In the genomic region with DNA sequence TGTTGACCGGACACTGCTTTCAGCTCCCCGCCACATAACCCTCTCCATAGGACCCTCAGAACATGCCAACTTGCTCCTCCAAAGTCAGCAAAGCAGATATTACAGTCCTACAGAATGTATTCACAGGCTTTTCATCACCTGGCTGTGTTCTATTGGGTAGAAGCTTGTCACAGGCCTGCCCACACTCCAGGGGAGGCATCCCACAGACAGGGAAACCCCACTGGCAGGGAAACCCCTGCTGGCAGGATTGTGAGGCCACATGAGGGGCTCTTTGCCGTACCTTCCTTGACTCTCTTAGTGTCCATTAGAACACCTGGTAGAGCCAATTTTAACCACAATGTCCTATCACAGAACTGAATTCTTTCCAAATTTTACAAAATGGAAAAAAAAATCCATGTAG, we compare ENCODE assay signal across 19 cellular contexts.
DNase-seq lines count a peak whose midpoint lies in the region; ATAC-seq and TF ChIP-seq lines count a peak whose summit lies in the region.
"Had no signal": no experiment of that assay in that cellular context is flagged by ENCODE, and none has a peak within 500 bp of the region (broad histone marks: within the 10 kb centered on the region; RNA-seq: fewer than 3 reads in every experiment).

No MANE protein-coding gene starts in this region.

- DNase-seq in activated CD8-positive, alpha-beta memory T cell treated with anti-CD3 and anti-CD28 coated beads, Interleukin-2, amount 10 ng/mL, durations not matched to agents 7 days and 5 days: peak; percentile 16
- no peak for DNase-seq in activated CD8-positive, alpha-beta memory T cell treated with anti-CD3 and anti-CD28 coated beads, Interleukin-2, amount 50 U/mL, for 4 hours
- no peak for DNase-seq in SK-N-MC (ENCODE audit: low read depth, low spot score)
- DNase-seq in endodermal cell: peak; percentile 44
- DNase-seq in NCI-H526 treated with DMSO at 0.1 percent for 48 hours (lab: John Stamatoyannopoulos, UW): no peak
- DNase-seq in stimulated activated CD4-positive, alpha-beta T cell treated with anti-CD3 and anti-CD28 coated beads, Interleukin-4, amount 100 ng/mL, for 24 hours: no peak
- DNase-seq in NCI-H128 (lab: John Stamatoyannopoulos, UW; ENCODE audit: unreplicated experiment): no peak
- DNase-seq: ACHN; BE2C; C1 segment of cervical spinal cord; CD4-positive, CD25-positive, alpha-beta regulatory T cell; CD8-positive, alpha-beta memory T cell; COR-L47; DMS 273 treated with DMSO at 0.1 percent for 48 hours; DMS53; DND-41; EL; IMR-90 had no signal

- WGBS in endodermal cell (ENCODE audit: insufficient coverage in 1 of 2, insufficient read length in 1 of 2), 2 experiments: 88 to 90% methylated on average over 3 of the region's 3 CpGs

- H3K9ac ChIP-seq in SK-N-MC (ENCODE audit: insufficient read length) (no peak overlapping the region), endodermal cell (ENCODE audit: extremely low read depth, low read length, poor library complexity, severe bottlenecking) (no peak overlapping the region)

- peaks cover 7% of the 10 kb centered on the region for H3K9me3 Mint-ChIP-seq in activated CD8-positive, alpha-beta memory T cell treated with anti-CD3 and anti-CD28 coated beads, Interleukin-2, amount 10 ng/mL, durations not matched to agents 7 days and 5 days (ENCODE audit: low read depth)
- H3K9me3 Mint-ChIP-seq in endodermal cell: peaks cover 7% of the 10 kb centered on the region

- H3K9me3 ChIP-seq in SK-N-MC (ENCODE audit: low read depth, low read length) (no peaks in the 10 kb centered on the region), endodermal cell (ENCODE audit: control insufficient read depth, low read length) (no peaks in the 10 kb centered on the region)
- H3K9me3 ChIP-seq: BE2C had no signal

- no peaks in the 10 kb centered on the region for H3K27me3 Mint-ChIP-seq in activated CD8-positive, alpha-beta memory T cell treated with anti-CD3 and anti-CD28 coated beads, Interleukin-2, amount 10 ng/mL, durations not matched to agents 7 days and 5 days
- H3K27me3 Mint-ChIP-seq in endodermal cell (ENCODE audit: insufficient read depth): peaks cover 15% of the 10 kb centered on the region
- H3K27me3 Mint-ChIP-seq: CD4-positive, CD25-positive, alpha-beta regulatory T cell; CD8-positive, alpha-beta memory T cell had no signal

- TF ChIP-seq CTCF in endodermal cell (conservative IDR thresholded peaks at IDR 0.05): peak; percentile 40

- H3K27ac ChIP-seq in SK-N-MC (no peak overlapping the region), endodermal cell (ENCODE audit: low read depth, low read length) (no peak overlapping the region)

- H3K27ac Mint-ChIP-seq in activated CD8-positive, alpha-beta memory T cell treated with anti-CD3 and anti-CD28 coated beads, Interleukin-2, amount 10 ng/mL, durations not matched to agents 7 days and 5 days: no peak overlapping the region
- H3K27ac Mint-ChIP-seq in endodermal cell: no peak overlapping the region
- H3K27ac Mint-ChIP-seq: CD8-positive, alpha-beta memory T cell had no signal

- H3K4me3 ChIP-seq in SK-N-MC (0 out of 2 replicates have a peak overlapping the region, but pooled peaks have one; percentile 11), endodermal cell (ENCODE audit: low read length) (no peak overlapping the region)

- peaks cover 24% of the 10 kb centered on the region for H3K27me3 ChIP-seq in endodermal cell (ENCODE audit: control insufficient read depth, insufficient read depth, low read length, poor library complexity, severe bottlenecking)
- H3K27me3 ChIP-seq: BE2C had no signal

- CTCF ChIA-PET in activated CD8-positive, alpha-beta memory T cell treated with anti-CD3 and anti-CD28 coated beads, Interleukin-2, amount 10 ng/mL, durations not matched to agents 7 days and 5 days (lab: Charles Lee): no interaction called here

- no peak overlapping the region for H3K4me3 Mint-ChIP-seq in activated CD8-positive, alpha-beta memory T cell treated with anti-CD3 and anti-CD28 coated beads, Interleukin-2, amount 10 ng/mL, durations not matched to agents 7 days and 5 days
- H3K4me3 Mint-ChIP-seq in endodermal cell: no peak overlapping the region
- H3K4me3 Mint-ChIP-seq: CD8-positive, alpha-beta memory T cell had no signal

- no peaks in the 10 kb centered on the region for H3K36me3 Mint-ChIP-seq in activated CD8-positive, alpha-beta memory T cell treated with anti-CD3 and anti-CD28 coated beads, Interleukin-2, amount 10 ng/mL, durations not matched to agents 7 days and 5 days
- H3K36me3 Mint-ChIP-seq in endodermal cell (ENCODE audit: low read depth): no peaks in the 10 kb centered on the region
- H3K36me3 Mint-ChIP-seq: CD4-positive, CD25-positive, alpha-beta regulatory T cell; CD8-positive, alpha-beta memory T cell had no signal

- H3K4me1 ChIP-seq in endodermal cell (ENCODE audit: control insufficient read depth, insufficient read depth, low read length): no peaks in the 10 kb centered on the region
- H3K4me1 ChIP-seq: BE2C had no signal

- ATAC-seq in activated CD8-positive, alpha-beta memory T cell treated with anti-CD3 and anti-CD28 coated beads, Interleukin-2, amount 10 ng/mL, durations not matched to agents 7 days and 5 days: no peak
- ATAC-seq: HCT116 had no signal

- H3K36me3 ChIP-seq in SK-N-MC (ENCODE audit: insufficient read depth, low read length) (no peaks in the 10 kb centered on the region), endodermal cell (ENCODE audit: control insufficient read depth, insufficient read depth, low read length) (no peaks in the 10 kb centered on the region)
- H3K36me3 ChIP-seq: BE2C had no signal

- H3K4me1 Mint-ChIP-seq in activated CD8-positive, alpha-beta memory T cell treated with anti-CD3 and anti-CD28 coated beads, Interleukin-2, amount 10 ng/mL, durations not matched to agents 7 days and 5 days: no peaks in the 10 kb centered on the region
- H3K4me1 Mint-ChIP-seq in endodermal cell: peaks cover 16% of the 10 kb centered on the region

Comparison
In these comparisons a context has a peak if more than half of its experiments do, and no peak if none do; other contexts are left out.
1. DNase-seq: peak in activated CD8-positive, alpha-beta memory T cell treated with anti-CD3 and anti-CD28 coated beads, Interleukin-2, amount 10 ng/mL, durations not matched to agents 7 days and 5 days (single experiment) and endodermal cell (single experiment); none in activated CD8-positive, alpha-beta memory T cell treated with anti-CD3 and anti-CD28 coated beads, Interleukin-2, amount 50 U/mL, for 4 hours (single experiment), SK-N-MC (single experiment), NCI-H526 treated with DMSO at 0.1 percent for 48 hours (single experiment), stimulated activated CD4-positive, alpha-beta T cell treated with anti-CD3 and anti-CD28 coated beads, Interleukin-4, amount 100 ng/mL, for 24 hours (single experiment) and NCI-H128 (single experiment).